ENCODE assay signal across 14 cellular contexts in genomic region chr1:174273190-174273589, GRCh38.
A peak's percentile ranks its signal among the peaks of the same experiment; 100 is the strongest.
DNase-seq lines count a peak whose midpoint lies in the region; ATAC-seq, FAIRE-seq and TF ChIP-seq lines count a peak whose summit lies in the region.
"Had no signal": no experiment of that assay in that cellular context is flagged by ENCODE, and none has a peak within 500 bp of the region (broad histone marks: within the 10 kb centered on the region; RNA-seq: fewer than 3 reads in every experiment).

No MANE protein-coding gene starts in this region.

- RAD21 ChIA-PET in GM12878 (lab: Charles Lee; ENCODE audit: unreplicated experiment) = interaction anchor here (1.0 kb wide), 1 partner anchor 15 kb away, joined by 3 read pairs; no protein-coding TSS in a partner anchor

- CTCF ChIA-PET in GM12878 (lab: Yijun Ruan, JAX) = interaction anchor here (5.9 kb wide), 1 partner anchor 11 kb away, joined by 44 read pairs; no protein-coding TSS in a partner anchor

- H3K36me3 ChIP-seq in Karpas-422 (ENCODE audit: insufficient read depth, low read length) = no peaks in the 10 kb centered on the region
- no peaks in the 10 kb centered on the region; a peak in 1 of 4 replicates for H3K36me3 ChIP-seq in GM12878 (ENCODE audit: control insufficient read depth in 2 of 2, insufficient read depth in 2 of 2, low read length in 1 of 2)
- no peaks in the 10 kb centered on the region for H3K36me3 ChIP-seq in colonic mucosa
- peaks cover 14% of the 10 kb centered on the region for H3K36me3 ChIP-seq in left ventricle myocardium inferior

- DNase-seq in D721Med (ENCODE audit: insufficient read length, low spot score) (no peak), Karpas-422 (no peak), GM12878 (ENCODE audit: low read depth, low spot score) (no peak), colonic mucosa (no peak), left ventricle myocardium inferior (no peak), D341Med (ENCODE audit: low spot score) (no peak)
- DNase-seq in activated CD8-positive, alpha-beta memory T cell treated with anti-CD3 and anti-CD28 coated beads, Interleukin-2, amount 50 U/mL, for 4 hours = no peak
- DNase-seq: Caco-2; CD8-positive, alpha-beta memory T cell; DMS 273 treated with DMSO at 0.1 percent for 48 hours; GOT3; H9; KG1 had no signal

- H3K27ac ChIP-seq in Karpas-422 (ENCODE audit: low read length) (0 out of 2 replicates have a peak overlapping the region, but pooled peaks have one; percentile 2), GM12878 (ENCODE audit: control insufficient read depth, insufficient read depth) (no peak overlapping the region), colonic mucosa (no peak overlapping the region), left ventricle myocardium inferior (replicated peaks) (no peak overlapping the region)

- no peak for TF ChIP-seq POLR2A in GM12878 (IDR thresholded peaks at IDR 0.05; ENCODE audit: low read depth, low read length)

- no peak for TF ChIP-seq RAD21 in GM12878 (IDR thresholded peaks at IDR 0.05; ENCODE audit: insufficient read depth, low read depth, low read length)

- SMC1A ChIA-PET in GM12878 (lab: Charles Lee; ENCODE audit: uncharacterized antibody, unreplicated experiment) = no interaction called here

- H3K9me3 ChIP-seq in Karpas-422 (ENCODE audit: low read length) = no peaks in the 10 kb centered on the region
- H3K9me3 ChIP-seq in GM12878 (replicated peaks; ENCODE audit: control insufficient read depth, insufficient read depth, low read length) = no peaks in the 10 kb centered on the region; the same call in 1 of the 3 replicates
- H3K9me3 ChIP-seq in colonic mucosa = no peaks in the 10 kb centered on the region
- H3K9me3 ChIP-seq in left ventricle myocardium inferior (replicated peaks) = no peaks in the 10 kb centered on the region
- H3K9me3 ChIP-seq: Caco-2 had no signal

- H4K20me1 ChIP-seq in Karpas-422 (ENCODE audit: insufficient read depth, low read depth, low read length) (no peaks in the 10 kb centered on the region), GM12878 (ENCODE audit: control insufficient read depth, insufficient read depth) (no peaks in the 10 kb centered on the region)

- H3K27me3 ChIP-seq in Karpas-422 (ENCODE audit: low read length) (no peaks in the 10 kb centered on the region), GM12878 (replicated peaks in 1 of 2; ENCODE audit: control insufficient read depth in 2 of 2, insufficient read depth in 2 of 2, low read length in 1 of 2) (no peaks in the 10 kb centered on the region), colonic mucosa (no peaks in the 10 kb centered on the region), left ventricle myocardium inferior (ENCODE audit: low read depth) (no peaks in the 10 kb centered on the region)

- H2AFZ ChIP-seq in Karpas-422 (ENCODE audit: low read length) (no peak overlapping the region), GM12878 (ENCODE audit: control insufficient read depth, low read depth, low read length) (no peak overlapping the region)

- BruUV-seq in GM12878 (replicated peaks; lab: Mats Ljungman, UMichigan) = no TSS peak

- POLR2A ChIA-PET in GM12878 (lab: Charles Lee) = no interaction called here

- no peak overlapping the region for H3K4me2 ChIP-seq in Karpas-422 (ENCODE audit: low read depth, low read length, poor library complexity, severe bottlenecking)
- no peak overlapping the region for H3K4me2 ChIP-seq in GM12878 (ENCODE audit: control insufficient read depth, insufficient read depth)

- TF ChIP-seq CTCF in D721Med (IDR thresholded peaks at IDR 0.05; ENCODE audit: insufficient read depth, missing control alignments) (no peak), GM12878 (IDR thresholded peaks at IDR 0.05 in 2 of 3, conservative IDR thresholded peaks at IDR 0.05 in 1 of 3; ENCODE audit: control insufficient read depth in 2 of 3, extremely low read depth in 1 of 3, insufficient read depth in 1 of 3, low read depth in 3 of 3, low read length in 3 of 3) (no peak), colonic mucosa (IDR thresholded peaks at IDR 0.05) (no peak), left ventricle myocardium inferior (IDR thresholded peaks at IDR 0.05; ENCODE audit: borderline replicate concordance) (no peak)

- in situ Hi-C loops in GM12878 (cut with MboI) = no loop called here

- H3K79me2 ChIP-seq in Karpas-422 (ENCODE audit: low read length) (no peaks in the 10 kb centered on the region), GM12878 (ENCODE audit: control insufficient read depth, insufficient read depth, low read length) (no peaks in the 10 kb centered on the region)

- H3K9ac ChIP-seq in Karpas-422 (ENCODE audit: low read length) (no peak overlapping the region), GM12878 (ENCODE audit: control insufficient read depth, insufficient read depth, low read length) (no peak overlapping the region), colonic mucosa (ENCODE audit: low read depth in 2 of 2, low read length in 2 of 2) (no peak overlapping the region)

- intact Hi-C loops in GM12878 (cut with micrococcal nuclease; ENCODE audit: unreplicated experiment) (no loop called here), colonic mucosa (cut with DNase I) (no loop called here), left ventricle myocardium inferior (cut with micrococcal nuclease) (no loop called here)

- H3K4me1 ChIP-seq in Karpas-422 (ENCODE audit: low read length) = peaks cover 73% of the 10 kb centered on the region
- H3K4me1 ChIP-seq in GM12878 (ENCODE audit: control insufficient read depth, insufficient read depth, low read length) = peaks cover 7% of the 10 kb centered on the region
- no peaks in the 10 kb centered on the region for H3K4me1 ChIP-seq in colonic mucosa
- peaks cover 9% of the 10 kb centered on the region for H3K4me1 ChIP-seq in left ventricle myocardium inferior
- H3K4me1 ChIP-seq: Caco-2 had no signal

- ATAC-seq in GM12878 = no peak

- H3K9me2 ChIP-seq in Karpas-422 (replicated peaks; ENCODE audit: insufficient read depth, low read length) = no peaks in the 10 kb centered on the region

- no peak for TF ChIP-seq EP300 in GM12878 (IDR thresholded peaks at IDR 0.05; ENCODE audit: borderline replicate concordance in 1 of 2, control insufficient read depth in 1 of 2, low read depth in 2 of 2, low read length in 2 of 2)

- H3K4me3 ChIP-seq in Karpas-422 (ENCODE audit: low read length) (no peak overlapping the region), GM12878 (no peak overlapping the region), colonic mucosa (no peak overlapping the region), left ventricle myocardium inferior (no peak overlapping the region)

- peak; percentile 44 for FAIRE-seq in D721Med (lab: Jason Lieb, UNC)
- no peak for FAIRE-seq in GM12878 (lab: Jason Lieb, UNC)
- FAIRE-seq: A204.1 had no signal

TF ChIP-seq in GM12878, 131 proteins besides CTCF, POLR2A, EP300 and RAD21:
- TF ChIP-seq EZH2 (IDR thresholded peaks at IDR 0.05; ENCODE audit: borderline replicate concordance, control insufficient read depth, low read depth, low read length) (no peak), NFIC (IDR thresholded peaks at IDR 0.05; ENCODE audit: low read depth, low read length) (peak; percentile 18; the same call in 1 of the 2 replicates), YBX1 (IDR thresholded peaks at IDR 0.05) (no peak), RUNX3 (IDR thresholded peaks at IDR 0.05; ENCODE audit: low read length) (peak; percentile 58; the same call in 1 of the 2 replicates), RELB (IDR thresholded peaks at IDR 0.05; ENCODE audit: low read depth) (no peak), ATF3 (IDR thresholded peaks at IDR 0.05; ENCODE audit: borderline replicate concordance, extremely low read depth, low read depth, low read length) (no peak), SMC3 (IDR thresholded peaks at IDR 0.05; ENCODE audit: borderline replicate concordance, low read length) (no peak)
